Comparison of ENCODE assay signal across 13 cellular contexts in genomic region chr10:119643306-119644214, GRCh38. TPM values are rescaled to one million over a fixed set of nuclear protein-coding genes. Genes with fewer than 3 reads are reported as not detected.
DNase-seq lines count a peak whose midpoint lies in the region; ATAC-seq and TF ChIP-seq lines count a peak whose summit lies in the region.
"Had no signal": no experiment of that assay in that cellular context is flagged by ENCODE, and none has a peak within 500 bp of the region (broad histone marks: within the 10 kb centered on the region; RNA-seq: fewer than 3 reads in every experiment).

No MANE protein-coding gene starts in this region.

- ATAC-seq in WTC11 (peak; percentile 34; the same call in 1 of the 2 replicates), HG02885 (IDR thresholded peaks at IDR 0.05; ENCODE audit: poor library complexity, unreplicated experiment) (no peak)

- H3K9me3 Mint-ChIP-seq in WTC11 (peaks cover 9% of the 10 kb centered on the region), CD14-positive monocyte (peaks cover 12 to 36% (median 26%) of the 10 kb centered on the region in 7 donors)

- H3K4me3 Mint-ChIP-seq in WTC11 (no peak overlapping the region), CD14-positive monocyte (no peak overlapping the region)
- H3K4me3 Mint-ChIP-seq: activated CD8-positive, alpha-beta memory T cell treated with anti-CD3 and anti-CD28 coated beads, Interleukin-2, amount 10 ng/mL, durations not matched to agents 7 days and 5 days had no signal

- DNase-seq in GM03348 (ENCODE audit: low spot score), result peak; percentile 68
- DNase-seq in WTC11 (ENCODE audit: low spot score), result no peak
- peak; percentile 59 to 66 for DNase-seq in foreskin fibroblast
- DNase-seq in stromal cell of bone marrow (ENCODE audit: low read depth), result peak; percentile 85
- DNase-seq in SKM-1 treated with dmso at 0.1 percent for 144 hours (lab: John Stamatoyannopoulos, UW; ENCODE audit: unreplicated experiment), result no peak
- DNase-seq in CD14-positive monocyte (ENCODE audit: low spot score), result no peak
- DNase-seq: activated CD4-positive, CD25-positive, alpha-beta regulatory T cell treated with anti-CD3 and anti-CD28 coated beads, Interleukin-2, amount 50 U/mL, for 72 hours; activated gamma-delta T cell; naive B cell; NCI-H1105 treated with DMSO at 0.1 percent for 48 hours had no signal

- POLR2A ChIA-PET in WTC11 (lab: Charles Lee), result no interaction called here

- intact Hi-C loops in CD14-positive monocyte (cut with micrococcal nuclease), result loop anchor here in 1 of 2 donors (5.0 kb wide), 1 partner anchor 36 kb away; no protein-coding TSS in a partner anchor

- CTCF ChIA-PET in WTC11 (lab: Charles Lee), result interaction anchor here (0.7 to 2.0 kb wide), 19 partner anchors 9 to 216 kb away, joined by 3 to 18 read pairs (median 5); partner anchors contain the start of gene INPP5F

- TF ChIP-seq CTCF in WTC11 (IDR thresholded peaks at IDR 0.05), result no peak
- TF ChIP-seq CTCF in foreskin fibroblast (IDR thresholded peaks at IDR 0.05; ENCODE audit: low read depth, low read length), result no peak
- TF ChIP-seq CTCF in CD14-positive monocyte (IDR thresholded peaks at IDR 0.05), result no peak

- no peaks in the 10 kb centered on the region; the same call in 1 of the 2 replicates for H3K27me3 Mint-ChIP-seq in WTC11 (ENCODE audit: low read depth)
- no peaks in the 10 kb centered on the region for H3K27me3 Mint-ChIP-seq in CD14-positive monocyte (ENCODE audit: low read depth in 3 of 3)
- H3K27me3 Mint-ChIP-seq: T-cell had no signal

- H3K27ac Mint-ChIP-seq in WTC11 (no peak overlapping the region; the same call in 1 of the 2 replicates), CD14-positive monocyte (no peak overlapping the region)
- H3K27ac Mint-ChIP-seq: naive B cell had no signal

- H3K4me1 Mint-ChIP-seq in WTC11 (peaks cover 7% of the 10 kb centered on the region; the same call in 1 of the 2 replicates), CD14-positive monocyte (peaks cover 3% of the 10 kb centered on the region)
- H3K4me1 Mint-ChIP-seq: naive B cell had no signal

- no peak overlapping the region for H3K4me3 ChIP-seq in foreskin fibroblast (ENCODE audit: low read depth in 1 of 2, low read length in 2 of 2)

- H3K36me3 Mint-ChIP-seq in WTC11 (peaks cover 4% of the 10 kb centered on the region; the same call in 1 of the 2 replicates), CD14-positive monocyte (no peaks in the 10 kb centered on the region)
- H3K36me3 Mint-ChIP-seq: activated CD8-positive, alpha-beta memory T cell treated with anti-CD3 and anti-CD28 coated beads, Interleukin-2, amount 10 ng/mL, durations not matched to agents 7 days and 5 days; naive B cell; T-cell had no signal

TF ChIP-seq in WTC11, 78 proteins besides CTCF, POLR2A, EP300 and RAD21:
- TF ChIP-seq ELF4 (CRISPR knock-in tag; IDR thresholded peaks at IDR 0.05; ENCODE audit: low read depth) (no peak), GABPB1 (CRISPR knock-in tag; IDR thresholded peaks at IDR 0.05) (no peak), MLX (CRISPR knock-in tag; IDR thresholded peaks at IDR 0.05) (no peak), HMGXB4 (CRISPR knock-in tag; IDR thresholded peaks at IDR 0.05) (no peak), ATF1 (CRISPR knock-in tag; IDR thresholded peaks at IDR 0.05) (no peak), MXD4 (CRISPR knock-in tag; IDR thresholded peaks at IDR 0.05; ENCODE audit: borderline replicate concordance) (no peak), RELA (CRISPR knock-in tag; IDR thresholded peaks at IDR 0.05; ENCODE audit: borderline replicate concordance) (no peak), JAZF1 (CRISPR knock-in tag; IDR thresholded peaks at IDR 0.05) (no peak), EMX1 (CRISPR knock-in tag; IDR thresholded peaks at IDR 0.05) (no peak)
- TF ChIP-seq, protein P1, sequence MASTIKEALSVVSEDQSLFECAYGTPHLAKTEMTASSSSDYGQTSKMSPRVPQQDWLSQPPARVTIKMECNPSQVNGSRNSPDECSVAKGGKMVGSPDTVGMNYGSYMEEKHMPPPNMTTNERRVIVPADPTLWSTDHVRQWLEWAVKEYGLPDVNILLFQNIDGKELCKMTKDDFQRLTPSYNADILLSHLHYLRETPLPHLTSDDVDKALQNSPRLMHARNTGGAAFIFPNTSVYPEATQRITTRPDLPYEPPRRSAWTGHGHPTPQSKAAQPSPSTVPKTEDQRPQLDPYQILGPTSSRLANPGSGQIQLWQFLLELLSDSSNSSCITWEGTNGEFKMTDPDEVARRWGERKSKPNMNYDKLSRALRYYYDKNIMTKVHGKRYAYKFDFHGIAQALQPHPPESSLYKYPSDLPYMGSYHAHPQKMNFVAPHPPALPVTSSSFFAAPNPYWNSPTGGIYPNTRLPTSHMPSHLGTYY (CRISPR knock-in tag; IDR thresholded peaks at IDR 0.05), result no peak
TF ChIP-seq in WTC11: peak in this region for 0.

RNA-seq across cellular contexts. Expression of gene BAG3, which starts 7.6 kb away (rescaled TPM):
- 15.7 to 16.8 TPM (median 15.9 TPM) in 3 replicates for total RNA-seq in WTC11 (2021)
- 1 to 10 TPM; 1.0 to 2.8 TPM for polyA plus RNA-seq in CD14-positive monocyte

RNA-seq across cellular contexts. Expression of gene TIAL1, which starts 46.8 kb away (rescaled TPM):
- total RNA-seq in WTC11 (2021), result 170 to 178 TPM (median 176 TPM) in 3 replicates
- 1 to 10 TPM; 6.7 to 7.2 TPM for polyA plus RNA-seq in CD14-positive monocyte

Comparison
In these comparisons a context has a peak if more than half of its experiments do, and no peak if none do; other contexts are left out.
1. DNase-seq: peak in GM03348 (single experiment), foreskin fibroblast (2 of 2) and stromal cell of bone marrow (single experiment); none in WTC11 (single experiment), SKM-1 treated with dmso at 0.1 percent for 144 hours (single experiment) and CD14-positive monocyte (single experiment).